Comparison of ENCODE assay signal across 1 cellular context in genomic region chr12:108855284-108856169, GRCh38.
TF ChIP-seq lines count a peak whose summit lies in the region.

No MANE protein-coding gene starts in this region.

TF ChIP-seq in K562, 482 proteins besides CTCF, POLR2A, EP300 and RAD21 (continued from another document and continues in another):
- TF ChIP-seq REST (CRISPR knock-in tag; IDR thresholded peaks at IDR 0.05; ENCODE audit: low read depth): no peak
- no peak for TF ChIP-seq SRSF9 (IDR thresholded peaks at IDR 0.05; ENCODE audit: borderline replicate concordance, low read depth, low read length)
- peak; percentile 50; the same call in 1 of the 2 replicates for TF ChIP-seq CEBPG (CRISPR knock-in tag; IDR thresholded peaks at IDR 0.05)
- TF ChIP-seq CEBPG (tag; conservative IDR thresholded peaks at IDR 0.05 in 1 of 2, IDR thresholded peaks at IDR 0.05 in 1 of 2): peak; percentile 46 to 69; a peak in 2 of 4 replicates
- TF ChIP-seq SMAD4 (CRISPR knock-in tag; conservative IDR thresholded peaks at IDR 0.05): peak; percentile 100
- TF ChIP-seq TCFL5 (CRISPR knock-in tag; conservative IDR thresholded peaks at IDR 0.05): no peak
- peak; percentile 99 for TF ChIP-seq CBFA2T3 (IDR thresholded peaks at IDR 0.05)
- no peak for TF ChIP-seq ZBTB43 (CRISPR knock-in tag; IDR thresholded peaks at IDR 0.05)
- no peak; the same call in 1 of the 2 replicates for TF ChIP-seq MTA3 (IDR thresholded peaks at IDR 0.05; ENCODE audit: borderline replicate concordance)
- no peak for TF ChIP-seq BACH1 (tag; IDR thresholded peaks at IDR 0.05)
- no peak for TF ChIP-seq NFXL1 (CRISPR knock-in tag; IDR thresholded peaks at IDR 0.05)
- no peak for TF ChIP-seq RBM39 (optimal IDR thresholded peaks at IDR 0.05; ENCODE audit: low read depth, low read length)
- TF ChIP-seq MAX (CRISPR knock-in tag; IDR thresholded peaks at IDR 0.05): no peak; the same call in 1 of the 2 replicates
- no peak for TF ChIP-seq ZNF707 (CRISPR knock-in tag; conservative IDR thresholded peaks at IDR 0.05)
- no peak for TF ChIP-seq HOMEZ (CRISPR knock-in tag; IDR thresholded peaks at IDR 0.05)
- TF ChIP-seq GATAD2A (IDR thresholded peaks at IDR 0.05): no peak; the same call in 1 of the 2 replicates
- no peak for TF ChIP-seq POLR3A (IDR thresholded peaks at IDR 0.05; ENCODE audit: borderline replicate concordance, extremely low read depth, insufficient read depth, insufficient read length)
- TF ChIP-seq NCOA1 (IDR thresholded peaks at IDR 0.05; ENCODE audit: low read depth): peak; percentile 81; the same call in 1 of the 2 replicates
- TF ChIP-seq HMGXB4 (CRISPR knock-in tag; IDR thresholded peaks at IDR 0.05): no peak
- TF ChIP-seq RBM14 (IDR thresholded peaks at IDR 0.05; ENCODE audit: borderline replicate concordance, insufficient read depth, low read depth, low read length): no peak
- no peak for TF ChIP-seq HMG20B (CRISPR knock-in tag; IDR thresholded peaks at IDR 0.05)
- peak; percentile 31 for TF ChIP-seq L3MBTL2 (IDR thresholded peaks at IDR 0.05)
- TF ChIP-seq ZBTB33 (CRISPR knock-in tag; IDR thresholded peaks at IDR 0.05): no peak
- TF ChIP-seq MBD1 (CRISPR knock-in tag; IDR thresholded peaks at IDR 0.05): no peak
- no peak for TF ChIP-seq RHOXF2B (CRISPR knock-in tag; conservative IDR thresholded peaks at IDR 0.05)
- TF ChIP-seq BCL6 (CRISPR knock-in tag; IDR thresholded peaks at IDR 0.05): no peak
- no peak for TF ChIP-seq CREBBP (IDR thresholded peaks at IDR 0.05; ENCODE audit: low read depth, low read length)
- TF ChIP-seq NR2C1 (IDR thresholded peaks at IDR 0.05): 0 out of 2 replicates have a peak, but pooled peaks have one; percentile 30
- TF ChIP-seq NR2C1 (tag; IDR thresholded peaks at IDR 0.05): no peak; the same call in 1 of the 2 replicates
- no peak for TF ChIP-seq ELK1 (CRISPR knock-in tag; IDR thresholded peaks at IDR 0.05)
- TF ChIP-seq CHD7 (IDR thresholded peaks at IDR 0.05; ENCODE audit: low read depth, low read length): no peak
- TF ChIP-seq ARID1B (IDR thresholded peaks at IDR 0.05): peak; percentile 98
